ENCODE assay signal across 1 cellular context in genomic region chr3:177545964-177546363, GRCh38.
TF ChIP-seq lines count a peak whose summit lies in the region.

No MANE protein-coding gene starts in this region.

TF ChIP-seq in GM23338, 12 proteins besides CTCF, POLR2A, EP300 and RAD21 (continued from another document):
- TF ChIP-seq ZNF462 (CRISPR knock-in tag; IDR thresholded peaks at IDR 0.05) (no peak), ETS1 (IDR thresholded peaks at IDR 0.05) (no peak)
